Comparison of ENCODE assay signal across 9 cellular contexts in genomic region chr20:36835025-36835424, GRCh38. TPM values are rescaled to one million over a fixed set of nuclear protein-coding genes. Genes with fewer than 3 reads are reported as not detected.
DNase-seq lines count a peak whose midpoint lies in the region; ATAC-seq and TF ChIP-seq lines count a peak whose summit lies in the region.
"Had no signal": no experiment of that assay in that cellular context is flagged by ENCODE, and none has a peak within 500 bp of the region (broad histone marks: within the 10 kb centered on the region; RNA-seq: fewer than 3 reads in every experiment).

No MANE protein-coding gene starts in this region.

- peak overlapping the region; percentile 92 for H3K4ac ChIP-seq in mesendoderm (ENCODE audit: low read depth, low read length)

- no peaks in the 10 kb centered on the region for H3K79me1 ChIP-seq in mesendoderm (ENCODE audit: low read length)

- peak; percentile 44 for DNase-seq in Right ventricle myocardium superior
- DNase-seq in cardiac septum (ENCODE audit: low spot score), result no peak
- peak; percentile 58 to 82 (median 78) for DNase-seq in adrenal gland
- DNase-seq in mesendoderm, result no peak
- no peak for DNase-seq in transverse colon
- no peak for DNase-seq in stimulated activated CD4-positive, alpha-beta T cell treated with anti-CD3 and anti-CD28 coated beads, Interleukin-15, amount 100 ng/mL, for 24 hours
- DNase-seq in erythroblast (lab: John Stamatoyannopoulos, UW), result no peak

- H3K4me2 ChIP-seq in mesendoderm (ENCODE audit: low read length), result no peak overlapping the region

- WGBS in adrenal gland, 4 donors, result 31 to 45% (median 35%) methylated on average over 3 to 5 of the region's 5 CpGs
- no CpG with 5 or more reads among the region's 5 CpGs for WGBS in mesendoderm (ENCODE audit: extremely low coverage, insufficient coverage, low lambda C conversion rate)
- WGBS in transverse colon (ENCODE audit: low coverage in 1 of 2), 2 donors, result 50 to 58% methylated on average over 2 to 5 of the region's 5 CpGs

- H2BK15ac ChIP-seq in mesendoderm (replicated peaks; ENCODE audit: low read depth), result no peak overlapping the region

- peak overlapping the region; percentile 41 for H4K5ac ChIP-seq in mesendoderm (ENCODE audit: low read length)

- peaks cover 68% of the 10 kb centered on the region in 2 donors for H3K4me1 ChIP-seq in adrenal gland (replicated peaks in 1 of 2)
- H3K4me1 ChIP-seq in mesendoderm (ENCODE audit: control insufficient read depth, low read depth, low read length), result peaks cover 2% of the 10 kb centered on the region
- H3K4me1 ChIP-seq in transverse colon, result peaks cover 38 to 60% (median 49%) of the 10 kb centered on the region in 4 donors

- H3K4me3 ChIP-seq in adrenal gland, result peak overlapping the region in 1 of 4 donors; percentile 39
- H3K4me3 ChIP-seq in mesendoderm (ENCODE audit: low read length), result no peak overlapping the region
- H3K4me3 ChIP-seq in transverse colon, result peak overlapping the region in 2 of 4 donors; percentile 12 to 34

- no peak for TF ChIP-seq EP300 in transverse colon (IDR thresholded peaks at IDR 0.05; ENCODE audit: low read depth)

- H3K9ac ChIP-seq in mesendoderm (ENCODE audit: low read length), result peak overlapping the region; percentile 66

- H4K8ac ChIP-seq in mesendoderm (ENCODE audit: low read depth, low read length), result no peak overlapping the region

- TF ChIP-seq CTCF in adrenal gland (IDR thresholded peaks at IDR 0.05) (no peak), transverse colon (IDR thresholded peaks at IDR 0.05) (no peak)

- no peak for ATAC-seq in Right ventricle myocardium superior (ENCODE audit: poor library complexity)
- no peak for ATAC-seq in GM18858 (IDR thresholded peaks at IDR 0.05; ENCODE audit: unreplicated experiment)

- peaks cover 0 to 23% of the 10 kb centered on the region in 2 donors for H3K36me3 ChIP-seq in adrenal gland (replicated peaks in 1 of 2)
- no peaks in the 10 kb centered on the region for H3K36me3 ChIP-seq in mesendoderm (ENCODE audit: control insufficient read depth, insufficient read depth, low read length)
- H3K36me3 ChIP-seq in transverse colon, result no peaks in the 10 kb centered on the region

- H2BK120ac ChIP-seq in mesendoderm (ENCODE audit: low read depth, low read length), result peak overlapping the region; percentile 89

- peak overlapping the region; percentile 77 for H3K18ac ChIP-seq in mesendoderm (ENCODE audit: low read length)

- H2AK5ac ChIP-seq in mesendoderm (ENCODE audit: low read length), result peak overlapping the region; percentile 71

- H3K9me3 ChIP-seq in adrenal gland (replicated peaks in 1 of 3), result no peaks in the 10 kb centered on the region
- H3K9me3 ChIP-seq in transverse colon, result no peaks in the 10 kb centered on the region

- no peaks in the 10 kb centered on the region for H3K27me3 ChIP-seq in adrenal gland
- no peaks in the 10 kb centered on the region for H3K27me3 ChIP-seq in mesendoderm (ENCODE audit: insufficient read depth, low read length, poor library complexity)
- no peaks in the 10 kb centered on the region for H3K27me3 ChIP-seq in transverse colon

- peak overlapping the region; percentile 89 for H3K56ac ChIP-seq in mesendoderm (ENCODE audit: low read length)

- peak overlapping the region; percentile 56 for H2BK5ac ChIP-seq in mesendoderm (ENCODE audit: low read length)

- H3K27ac ChIP-seq in adrenal gland (peak overlapping the region; percentile 75 to 96 (median 89)), mesendoderm (ENCODE audit: low read depth, low read length) (peak overlapping the region; percentile 10), transverse colon (peak overlapping the region; percentile 75 to 87 (median 84))

- TF ChIP-seq POLR2A in adrenal gland (IDR thresholded peaks at IDR 0.05), result no peak
- no peak for TF ChIP-seq POLR2A in transverse colon (IDR thresholded peaks at IDR 0.05)
- TF ChIP-seq POLR2A in erythroblast (IDR thresholded peaks at IDR 0.05; ENCODE audit: low read length), result no peak

- intact Hi-C loops in Right ventricle myocardium superior (cut with DNase I) (no loop called here), cardiac septum (cut with DNase I) (no loop called here), adrenal gland (cut with DNase I) (no loop called here), transverse colon (cut with DNase I; ENCODE audit: low total_unique reads) (no loop called here)

- H3K23ac ChIP-seq in mesendoderm (ENCODE audit: low read length), result peak overlapping the region; percentile 38

- H3K79me2 ChIP-seq in mesendoderm (ENCODE audit: control insufficient read depth, insufficient read depth, low read length), result no peaks in the 10 kb centered on the region

- in situ Hi-C loops in transverse colon (cut with MboI; ENCODE audit: low pct_ligation_motif_present in 1 of 4, low pct_unique_long_range_greater_than_20kb in 1 of 4, low sequenced_read_pairs in 3 of 4), result no loop called here

RNA-seq across cellular contexts. Expression of gene TLDC2, which starts 40.9 kb away (rescaled TPM):
- total RNA-seq in Right ventricle myocardium superior, result not detected
- total RNA-seq in cardiac septum, result not detected
- under 1 TPM in 1 of 8 donors, not detected in 7; 0.29 TPM for total RNA-seq in adrenal gland
- under 1 TPM in 2 of 3 donors, not detected in 1; 0.10 to 0.22 TPM for polyA plus RNA-seq in adrenal gland
- 0.17 TPM for polyA plus RNA-seq in mesendoderm (2013, experiment 1 of 2)
- 0.20 TPM for polyA plus RNA-seq in mesendoderm (2013, experiment 2 of 2)
- 10 to 100 TPM; 22.9 to 26.1 (median 23.2) TPM for total RNA-seq in transverse colon
- total RNA-seq: LHCN-M2 had no signal

Comparison
In these comparisons a context has a peak if more than half of its experiments do, and no peak if none do; other contexts are left out.
1. DNase-seq: peak in Right ventricle myocardium superior (single experiment) and adrenal gland (7 of 7); none in cardiac septum (single experiment), mesendoderm (single experiment), transverse colon (single experiment), stimulated activated CD4-positive, alpha-beta T cell treated with anti-CD3 and anti-CD28 coated beads, Interleukin-15, amount 100 ng/mL, for 24 hours (single experiment) and erythroblast (0 of 2).
2. H3K27ac ChIP-seq: peak in every context shown above with its lines; median percentile 89 in adrenal gland; 84 in transverse colon; 10 in mesendoderm.
3. RNA of gene TLDC2, which starts 40.9 kb away (total RNA-seq): 22.9 to 26.1 TPM in transverse colon; not detected in cardiac septum (single experiment), not detected in Right ventricle myocardium superior (single experiment) and 0.29 TPM in adrenal gland; every median in the first group is over 10 times any median in the second.